23 cellular contexts compared by ENCODE assay signal in the genomic region with DNA sequence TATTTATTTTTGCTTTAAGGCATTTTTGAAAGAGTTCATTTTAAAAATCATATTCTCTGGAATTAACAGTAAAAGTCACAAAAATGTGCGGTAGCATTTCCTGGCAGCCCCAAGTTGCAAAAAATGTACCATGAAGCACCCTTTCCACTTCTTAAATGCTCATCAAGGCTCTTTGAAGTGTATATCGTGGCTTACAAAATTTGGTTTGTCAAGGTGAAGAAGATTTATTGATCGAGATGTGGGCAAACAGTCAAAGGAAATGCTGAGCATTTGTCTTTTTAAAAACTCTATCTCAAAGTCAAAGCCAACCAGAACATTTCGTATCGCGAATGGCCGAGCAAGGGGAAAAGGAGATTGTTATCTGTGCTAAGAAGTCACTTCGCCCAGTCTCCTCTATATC.
"Had no signal": no experiment of that assay in that cellular context is flagged by ENCODE, and none has a peak within 500 bp of the region (broad histone marks: within the 10 kb centered on the region; RNA-seq: fewer than 3 reads in every experiment).

No MANE protein-coding gene starts in this region.

- H3K36me3 ChIP-seq: brain microvascular endothelial cell, neutrophil, pancreas, right lobe of liver, stomach had no signal

- FAIRE-seq: islet of Langerhans, pancreas had no signal

- H3K4me2 ChIP-seq: hepatocyte had no signal

- H3K9me3 Mint-ChIP-seq: natural killer cell; stimulated activated effector memory CD8-positive, alpha-beta T cell treated with anti-CD3 and anti-CD28 coated beads, Interleukin-12 subunit alpha, Interleukin-12 subunit beta, amount 100 ng/mL, for 72 hours had no signal

- H3K36me3 Mint-ChIP-seq: natural killer cell; stimulated activated effector memory CD8-positive, alpha-beta T cell treated with anti-CD3 and anti-CD28 coated beads, Interleukin-12 subunit alpha, Interleukin-12 subunit beta, amount 100 ng/mL, for 72 hours had no signal

- H3K27ac Mint-ChIP-seq: activated CD8-positive, alpha-beta T cell treated with anti-CD3 and anti-CD28 coated beads, Interleukin-2, amount 10 ng/mL, durations not matched to agents 7 days and 5 days; activated naive CD4-positive, alpha-beta T cell treated with anti-CD3 and anti-CD28 coated beads, Interleukin-2, amount 50 U/mL, for 72 hours; natural killer cell; stimulated activated effector memory CD8-positive, alpha-beta T cell treated with anti-CD3 and anti-CD28 coated beads, Interleukin-12 subunit alpha, Interleukin-12 subunit beta, amount 100 ng/mL, for 72 hours had no signal

- H3K4me1 ChIP-seq: foreskin keratinocyte, pancreas, right lobe of liver, stomach had no signal

- DNase-seq: activated CD4-positive, alpha-beta T cell treated with anti-CD3 and anti-CD28 coated beads, Interleukin-2, amount 10 ng/mL, durations not matched to agents 7 days and 5 days; activated CD8-positive, alpha-beta T cell treated with anti-CD3 and anti-CD28 coated beads, Interleukin-2, amount 10 ng/mL, durations not matched to agents 7 days and 5 days; activated effector memory CD4-positive, alpha-beta T cell treated with anti-CD3 and anti-CD28 coated beads, Interleukin-2, amount 50 U/mL, for 16 hours; activated T-cell treated with anti-CD3 and anti-CD28 coated beads, Interleukin-2, amount 50 U/mL, for 48 hours; anterior cingulate cortex; brain microvascular endothelial cell; left cardiac atrium; mesenchymal stem cell; mucosa of descending colon; natural killer cell; pancreas; right lobe of liver; stimulated activated CD4-positive, alpha-beta T cell treated with anti-CD3 and anti-CD28 coated beads, Interleukin-4, amount 100 ng/mL, for 24 hours; stomach; trophoblast cell had no signal

- H2AFZ ChIP-seq: hepatocyte had no signal

- H3K9me3 ChIP-seq: mucosa of descending colon, neutrophil, pancreas, right lobe of liver, stomach had no signal

- H3K27ac ChIP-seq: brain microvascular endothelial cell, coronary artery, foreskin keratinocyte, hepatocyte, neutrophil, pancreas, right lobe of liver, stomach had no signal

- H3K4me1 Mint-ChIP-seq: central memory CD8-positive, alpha-beta T cell; natural killer cell; stimulated activated effector memory CD8-positive, alpha-beta T cell treated with anti-CD3 and anti-CD28 coated beads, Interleukin-12 subunit alpha, Interleukin-12 subunit beta, amount 100 ng/mL, for 72 hours had no signal

- H3K79me2 ChIP-seq: hepatocyte had no signal

- H3K4me3 Mint-ChIP-seq: activated CD4-positive, alpha-beta T cell treated with anti-CD3 and anti-CD28 coated beads, Interleukin-2, amount 10 ng/mL, durations not matched to agents 7 days and 5 days; activated CD8-positive, alpha-beta T cell treated with anti-CD3 and anti-CD28 coated beads, Interleukin-2, amount 10 ng/mL, durations not matched to agents 7 days and 5 days; central memory CD8-positive, alpha-beta T cell; natural killer cell; stimulated activated effector memory CD8-positive, alpha-beta T cell treated with anti-CD3 and anti-CD28 coated beads, Interleukin-12 subunit alpha, Interleukin-12 subunit beta, amount 100 ng/mL, for 72 hours had no signal

- H3K4me3 ChIP-seq: coronary artery, hepatocyte, mucosa of descending colon, pancreas, right lobe of liver, stomach had no signal

- H3K27me3 ChIP-seq: brain microvascular endothelial cell, hepatocyte, neutrophil, pancreas, right lobe of liver had no signal
